In the genomic region with DNA sequence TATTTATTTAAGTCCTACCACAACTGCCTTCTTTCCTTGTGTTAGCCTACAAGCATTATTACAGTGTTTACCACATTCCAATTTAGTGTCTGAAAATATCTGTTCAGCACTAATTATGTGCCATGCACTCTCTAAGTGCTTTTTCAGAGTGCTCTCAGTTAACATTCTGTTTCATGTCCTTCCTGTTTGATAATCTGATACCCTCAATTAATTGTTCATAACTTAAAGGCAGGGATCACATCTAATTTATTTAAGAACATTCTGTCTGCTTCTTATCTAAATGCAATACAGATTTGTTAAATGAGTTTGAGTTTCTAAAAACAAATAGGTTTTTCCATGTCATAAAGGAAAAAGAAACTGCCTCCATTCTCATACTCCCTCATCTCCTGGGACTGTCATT, we compare ENCODE assay signal across 26 cellular contexts.
"Had no signal": no experiment of that assay in that cellular context is flagged by ENCODE, and none has a peak within 500 bp of the region (broad histone marks: within the 10 kb centered on the region; RNA-seq: fewer than 3 reads in every experiment).

No MANE protein-coding gene starts in this region.

- H3K4me3 ChIP-seq: breast epithelium, esophagus squamous epithelium, left lung, lower lobe of right lung, stomach, thyroid gland, upper lobe of left lung had no signal

- H3K36me3 ChIP-seq: breast epithelium, esophagus squamous epithelium, left lung, lower lobe of right lung, stomach, thyroid gland, upper lobe of left lung had no signal

- DNase-seq: activated CD4-positive, alpha-beta memory T cell treated with anti-CD3 and anti-CD28 coated beads, Interleukin-2, amount 10 ng/mL, durations not matched to agents 7 days and 5 days; activated CD4-positive, alpha-beta T cell treated with anti-CD3 and anti-CD28 coated beads for 1 hour; activated CD4-positive, alpha-beta T cell treated with anti-CD3 and anti-CD28 coated beads, Interleukin-2, amount 10 ng/mL, durations not matched to agents 7 days and 5 days; activated CD8-positive, alpha-beta memory T cell treated with anti-CD3 and anti-CD28 coated beads, Interleukin-2, amount 50 U/mL, for 48 hours; activated gamma-delta T cell; activated naive CD8-positive, alpha-beta T cell treated with anti-CD3 and anti-CD28 coated beads, Interleukin-2, amount 50 U/mL, for 24 hours; activated T-cell treated with anti-CD3 and anti-CD28 coated beads, Interleukin-2, amount 50 U/mL, for 24 hours; amygdala; central memory CD4-positive, alpha-beta T cell; dermis blood vessel endothelial cell; effector CD4-positive, alpha-beta T cell; esophagus squamous epithelium; foreskin melanocyte; kidney glomerular epithelial cell; lower lobe of right lung; mesenchymal stem cell; natural killer cell; right cardiac atrium; stimulated activated CD4-positive, alpha-beta T cell treated with anti-CD3 and anti-CD28 coated beads, Interleukin-15, amount 100 ng/mL, for 24 hours; stimulated activated CD4-positive, alpha-beta T cell treated with anti-CD3 and anti-CD28 coated beads, Interleukin-2, amount 100 ng/mL, for 24 hours; stimulated activated naive B cell treated with anti-CD40 and anti-IgM and Interleukin-4, amounts not matched to agents 10 μg/mL and 1 μg/mL and 100 μg/mL, for 72 hours; stomach; thyroid gland had no signal

- H3K9me3 ChIP-seq: breast epithelium, left lung, lower lobe of right lung, stomach, thyroid gland, upper lobe of left lung had no signal

- H3K27me3 ChIP-seq: breast epithelium, esophagus squamous epithelium, left lung, stomach, thyroid gland, upper lobe of left lung had no signal

- H3K4me1 ChIP-seq: breast epithelium, esophagus squamous epithelium, left lung, lower lobe of right lung, stomach, thyroid gland, upper lobe of left lung had no signal

- ATAC-seq: activated naive CD8-positive, alpha-beta T cell treated with anti-CD3 and anti-CD28 coated beads, Interleukin-2, amount 50 U/mL, for 24 hours; left lung; lower lobe of right lung; natural killer cell; right cardiac atrium; stimulated activated naive B cell treated with anti-CD40 and anti-IgM and Interleukin-4, amounts not matched to agents 10 μg/mL and 1 μg/mL and 100 μg/mL, for 72 hours had no signal

- H3K27ac ChIP-seq: breast epithelium, esophagus squamous epithelium, left lung, lower lobe of right lung, stomach, thyroid gland, upper lobe of left lung had no signal
